ENCODE assay signal across 29 cellular contexts in the genomic region with DNA sequence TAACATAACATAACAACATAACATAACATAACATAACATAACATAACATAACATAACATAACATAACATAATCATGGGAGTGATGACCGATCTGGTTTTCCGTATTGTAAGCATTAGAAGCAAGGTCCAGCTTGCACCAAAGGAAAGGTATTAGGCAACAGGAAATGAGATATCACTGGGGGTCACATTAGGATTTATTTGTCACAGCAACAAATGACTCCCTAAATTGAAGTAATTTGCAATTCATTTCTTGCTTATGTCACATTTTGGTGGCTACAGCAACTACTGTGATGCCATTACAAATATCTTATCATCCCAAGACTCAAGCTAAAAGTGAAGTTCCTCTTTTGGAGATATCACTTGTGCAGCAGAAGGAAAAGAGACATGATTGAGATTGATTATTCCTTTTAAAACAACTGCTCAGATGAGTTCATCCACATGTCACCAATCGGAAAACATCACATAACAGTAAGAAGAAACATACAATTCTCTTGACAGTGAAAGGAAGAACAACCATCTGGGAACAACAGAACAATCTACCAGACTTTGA.
"Had no signal": no experiment of that assay in that cellular context is flagged by ENCODE, and none has a peak within 500 bp of the region (broad histone marks: within the 10 kb centered on the region; RNA-seq: fewer than 3 reads in every experiment).

No MANE protein-coding gene starts in this region.

- H3K27ac ChIP-seq: ascending aorta, breast epithelium, cardiac muscle cell, colonic mucosa, epithelial cell of prostate, esophagus squamous epithelium, gastroesophageal sphincter, heart right ventricle, WERI-Rb-1 had no signal

- H3K27me3 ChIP-seq: ascending aorta, breast epithelium, cardiac muscle cell, colonic mucosa, esophagus squamous epithelium, gastroesophageal sphincter, heart right ventricle had no signal

- H3K9me3 ChIP-seq: ascending aorta, breast epithelium, colonic mucosa, esophagus squamous epithelium had no signal

- H3K4me3 ChIP-seq: ascending aorta, breast epithelium, cardiac muscle cell, colonic mucosa, esophagus squamous epithelium, gastroesophageal sphincter, heart right ventricle had no signal

- H3K36me3 ChIP-seq: ascending aorta, breast epithelium, cardiac muscle cell, colonic mucosa, esophagus squamous epithelium, gastroesophageal sphincter, heart right ventricle, WERI-Rb-1 had no signal

- DNase-seq: activated B cell treated with CpG ODN at 0.5 μM for 24 hours; activated CD4-positive, alpha-beta T cell treated with anti-CD3 and anti-CD28 coated beads for 48 hours; activated CD4-positive, alpha-beta T cell treated with anti-CD3 and anti-CD28 coated beads, Interleukin-2, amount 50 U/mL, for 1 hour; activated CD4-positive, alpha-beta T cell treated with anti-CD3 and anti-CD28 coated beads, Interleukin-2, amount 50 U/mL, for 48 hours; activated CD8-positive, alpha-beta memory T cell treated with anti-CD3 and anti-CD28 coated beads for 24 hours; activated CD8-positive, alpha-beta T cell treated with anti-CD3 and anti-CD28 coated beads for 36 hours; activated effector memory CD4-positive, alpha-beta T cell treated with anti-CD3 and anti-CD28 coated beads, Interleukin-2, amount 50 U/mL, for 16 hours; activated naive CD4-positive, alpha-beta T cell treated with anti-CD3 and anti-CD28 coated beads for 36 hours; activated naive CD8-positive, alpha-beta T cell treated with anti-CD3 and anti-CD28 coated beads, Interleukin-2, amount 10 ng/mL, durations not matched to agents 7 days and 5 days; activated T-cell treated with anti-CD3 and anti-CD28 coated beads, Interleukin-2, amount 50 U/mL, for 4 hours; central memory CD4-positive, alpha-beta T cell; cerebellar nuclear complex; colonic mucosa; effector CD8-positive, alpha-beta T cell; esophagus squamous epithelium; foreskin melanocyte; heart right ventricle; T-helper 17 cell; T1000; WERI-Rb-1 had no signal

- H3K4me1 ChIP-seq: ascending aorta, breast epithelium, colonic mucosa, esophagus squamous epithelium, gastroesophageal sphincter had no signal

- FAIRE-seq: endothelial cell of umbilical vein had no signal

- ATAC-seq: activated CD4-positive, CD25-positive, alpha-beta regulatory T cell treated with anti-CD3 and anti-CD28 coated beads, Interleukin-2, amount 50 U/mL, for 24 hours; activated CD8-positive, alpha-beta T cell treated with anti-CD3 and anti-CD28 coated beads for 36 hours; activated naive CD4-positive, alpha-beta T cell treated with anti-CD3 and anti-CD28 coated beads, Interleukin-2, amount 50 U/mL, for 72 hours; activated T-cell treated with anti-CD3 and anti-CD28 coated beads, Interleukin-2, amount 50 U/mL, for 4 hours; activated T-helper 17 cell treated with anti-CD3 and anti-CD28 coated beads, Interleukin-2, amount 50 U/mL, for 72 hours; gastroesophageal sphincter; heart right ventricle; T-helper 17 cell had no signal
